In genomic region chr9:128884164-128884563, GRCh38 we compare ENCODE assay signal across 10 cellular contexts. TPM values are rescaled to one million over a fixed set of nuclear protein-coding genes. Genes with fewer than 3 reads are reported as not detected.
DNase-seq lines count a peak whose midpoint lies in the region; ATAC-seq and TF ChIP-seq lines count a peak whose summit lies in the region.
"Had no signal": no experiment of that assay in that cellular context is flagged by ENCODE, and none has a peak within 500 bp of the region (broad histone marks: within the 10 kb centered on the region; RNA-seq: fewer than 3 reads in every experiment).

No MANE protein-coding gene starts in this region.

- H3K4me2 ChIP-seq in GM23338: peak overlapping the region; percentile 100; the same call in 1 of the 2 replicates

- H3K4me3 ChIP-seq in GM23338 (no peak overlapping the region), esophagus (ENCODE audit: low read depth in 1 of 2, low read length in 2 of 2) (no peak overlapping the region), psoas muscle (peak overlapping the region; percentile 93), HAP-1 (no peak overlapping the region)

- no peaks in the 10 kb centered on the region for H3K9me3 ChIP-seq in esophagus (ENCODE audit: control insufficient read depth in 2 of 2, insufficient read depth in 1 of 2, low read depth in 1 of 2, low read length in 1 of 2)
- H3K9me3 ChIP-seq in psoas muscle: no peaks in the 10 kb centered on the region
- H3K9me3 ChIP-seq in HAP-1: no peaks in the 10 kb centered on the region
- H3K9me3 ChIP-seq: Peyer's patch had no signal

- H3K79me2 ChIP-seq in GM23338 (replicated peaks; ENCODE audit: insufficient read depth): peaks cover 91% of the 10 kb centered on the region

- BruUV-seq in Calu3 (replicated peaks; lab: Mats Ljungman, UMichigan): no TSS peak

- CTCF ChIA-PET in T-cell (lab: Charles Lee) (no interaction called here), Calu3 (lab: Charles Lee) (no interaction called here)

- peaks cover 66% of the 10 kb centered on the region for H3K4me1 Mint-ChIP-seq in GM23338
- H3K4me1 Mint-ChIP-seq in T-cell: peaks cover 64 to 79% (median 69%) of the 10 kb centered on the region in 3 donors
- no peaks in the 10 kb centered on the region for H3K4me1 Mint-ChIP-seq in Calu3 (ENCODE audit: low read depth, unreplicated experiment)

- H3K9me3 Mint-ChIP-seq in GM23338: no peaks in the 10 kb centered on the region
- no peaks in the 10 kb centered on the region for H3K9me3 Mint-ChIP-seq in T-cell
- H3K9me3 Mint-ChIP-seq in Calu3 (ENCODE audit: low read depth, unreplicated experiment): no peaks in the 10 kb centered on the region

- intact Hi-C loops in psoas muscle (cut with DNase I): loop anchor here (5.0 kb wide), 3 partner anchors 33 to 143 kb away; partner anchors contain the start of genes PHYHD1 (in 1 of the 2) and SH3GLB2 (in 1 of the 2)
- intact Hi-C loops in Calu3 (cut with micrococcal nuclease; ENCODE audit: unreplicated experiment): loop anchor here (5.0 kb wide), 1 partner anchor 43 kb away; no protein-coding TSS in a partner anchor

- H3K4me1 ChIP-seq in GM23338 (ENCODE audit: insufficient read depth): peaks cover 23% of the 10 kb centered on the region
- H3K4me1 ChIP-seq in esophagus (ENCODE audit: control insufficient read depth in 2 of 2, insufficient read depth in 2 of 2, low read length in 1 of 2): peaks cover 8 to 38% of the 10 kb centered on the region in 2 donors
- H3K4me1 ChIP-seq in psoas muscle: peaks cover 29% of the 10 kb centered on the region
- peaks cover 3% of the 10 kb centered on the region; the same call in 1 of the 2 replicates for H3K4me1 ChIP-seq in HAP-1

- peaks cover 45% of the 10 kb centered on the region for H3F3A ChIP-seq in GM23338 (replicated peaks; ENCODE audit: low read depth)

- H3K27ac ChIP-seq in GM23338 (ENCODE audit: low read depth): no peak overlapping the region; the same call in 1 of the 2 replicates
- peak overlapping the region; percentile 75 to 89 for H3K27ac ChIP-seq in esophagus (ENCODE audit: low read depth in 2 of 2, low read length in 1 of 2)
- peak overlapping the region; percentile 96 for H3K27ac ChIP-seq in psoas muscle

- H3K27me3 ChIP-seq in GM23338 (ENCODE audit: insufficient read depth) (no peaks in the 10 kb centered on the region), esophagus (ENCODE audit: control insufficient read depth in 1 of 2, insufficient read depth in 2 of 2, low read length in 2 of 2) (no peaks in the 10 kb centered on the region), psoas muscle (ENCODE audit: insufficient read depth in 3 of 3, low read length in 2 of 3) (no peaks in the 10 kb centered on the region), HAP-1 (ENCODE audit: low read depth) (no peaks in the 10 kb centered on the region)
- H3K27me3 ChIP-seq: Peyer's patch had no signal

- no peaks in the 10 kb centered on the region; the same call in 1 of the 2 replicates for H3K36me3 ChIP-seq in GM23338 (ENCODE audit: insufficient read depth)
- H3K36me3 ChIP-seq in esophagus (ENCODE audit: control insufficient read depth in 2 of 2, insufficient read depth in 2 of 2, low read length in 1 of 2): peaks cover 12 to 21% of the 10 kb centered on the region in 2 donors
- peaks cover 4 to 31% of the 10 kb centered on the region in 2 donors for H3K36me3 ChIP-seq in psoas muscle (ENCODE audit: insufficient read depth in 1 of 2, low read depth in 1 of 2)
- H3K36me3 ChIP-seq in HAP-1 (replicated peaks): peaks cover 17% of the 10 kb centered on the region; the same call in 1 of the 2 replicates

- H3K4me3 Mint-ChIP-seq in GM23338 (peak overlapping the region; percentile 98), T-cell (peak overlapping the region; percentile 90 to 98 (median 96)), Calu3 (ENCODE audit: low read depth, unreplicated experiment) (no peak overlapping the region)

- WGBS in esophagus, 2 donors: 72 to 87% methylated on average over 2 of the region's 2 CpGs
- 54 to 56% (median 55%) methylated on average over 2 of the region's 2 CpGs for WGBS in psoas muscle, 3 donors

- H3K36me3 Mint-ChIP-seq in GM23338 (ENCODE audit: low read depth) (peaks cover 55% of the 10 kb centered on the region), T-cell (peaks cover 17% of the 10 kb centered on the region), Calu3 (ENCODE audit: insufficient read depth, unreplicated experiment) (peaks cover 30% of the 10 kb centered on the region)

- POLR2A ChIA-PET in T-cell (lab: Charles Lee): no interaction called here

- H4K20me1 ChIP-seq in GM23338 (replicated peaks; ENCODE audit: insufficient read depth): peaks cover 12% of the 10 kb centered on the region

- H3K27me3 Mint-ChIP-seq in GM23338 (ENCODE audit: insufficient read depth, low read depth, poor library complexity) (peaks cover 30% of the 10 kb centered on the region), T-cell (no peaks in the 10 kb centered on the region), Calu3 (ENCODE audit: unreplicated experiment) (no peaks in the 10 kb centered on the region)

- H3K27ac Mint-ChIP-seq in GM23338: no peak overlapping the region
- peak overlapping the region; percentile 93 to 94 for H3K27ac Mint-ChIP-seq in T-cell
- H3K27ac Mint-ChIP-seq in Calu3 (ENCODE audit: unreplicated experiment): no peak overlapping the region

- in situ Hi-C loops in HAP-1 (cut with MboI; ENCODE audit: low sequenced_read_pairs): no loop called here

- TF ChIP-seq CTCF in GM23338 (conservative IDR thresholded peaks at IDR 0.05; ENCODE audit: low read depth in 2 of 2) (no peak), psoas muscle (IDR thresholded peaks at IDR 0.05) (no peak), Calu3 (IDR thresholded peaks at IDR 0.05; ENCODE audit: unreplicated experiment) (no peak)

- DNase-seq in GM23338 (ENCODE audit: low spot score) (no peak), T-cell (no peak), psoas muscle (no peak), amniotic stem cell (lab: John Stamatoyannopoulos, UW) (no peak), HAP-1 (ENCODE audit: low spot score in 2 of 2) (no peak), Calu3 (no peak)
- no peak for DNase-seq in stimulated activated naive CD4-positive, alpha-beta T cell treated with Interleukin-2 at 50 U/mL for 16 hours (lab: John Stamatoyannopoulos, UW)
- DNase-seq: mesenchymal stem cell, Peyer's patch had no signal

- H3K9me2 ChIP-seq in GM23338 (ENCODE audit: insufficient read depth): no peaks in the 10 kb centered on the region

- H2AFZ ChIP-seq in GM23338: no peak overlapping the region

- ATAC-seq in GM23338 (no peak), T-cell (replicated peaks in 1 of 4) (no peak), psoas muscle (no peak)

TF ChIP-seq in GM23338, 12 proteins besides CTCF, POLR2A, EP300 and RAD21 (continues in another document):
- TF ChIP-seq CREB1 (CRISPR knock-in tag; IDR thresholded peaks at IDR 0.05; ENCODE audit: low read depth): no peak
- TF ChIP-seq ETS1 (IDR thresholded peaks at IDR 0.05): no peak
- no peak for TF ChIP-seq ZNF114 (CRISPR knock-in tag; IDR thresholded peaks at IDR 0.05)
- TF ChIP-seq ZNF331 (CRISPR knock-in tag; IDR thresholded peaks at IDR 0.05; ENCODE audit: low read depth): no peak

RNA-seq across cellular contexts. Expression of gene LRRC8A, which starts 2.2 kb away (rescaled TPM):
- 75.7 and 80.5 TPM in 2 replicates for total RNA-seq in GM23338 (2014; rRNA removed; shearing (Covaris generic))
- polyA plus RNA-seq in GM23338 (2016; fragmentation: Nextera tagmentation; extraction: Ambion mirVana) (35.3 and 37.3 TPM in 2 replicates), esophagus (10 to 100 TPM; 38.5 to 55.6 TPM), psoas muscle (10 to 100 TPM; 11.6 to 71.5 (median 16.4) TPM)
- total RNA-seq in T-cell (10 to 100 TPM; 30.7 to 34.3 (median 33.9) TPM), psoas muscle (10 to 100 TPM; 12.2 to 22.4 (median 18.3) TPM), Calu3 (2022) (28.7 and 29.9 TPM in 2 replicates)

RNA-seq across cellular contexts. Expression of gene KYAT1, which starts 2.4 kb away (rescaled TPM):
- 29.8 and 34.0 TPM in 2 replicates for total RNA-seq in GM23338 (2014; rRNA removed; shearing (Covaris generic))
- 23.0 and 26.1 TPM in 2 replicates for polyA plus RNA-seq in GM23338 (2016; fragmentation: Nextera tagmentation; extraction: Ambion mirVana)
- total RNA-seq in T-cell: 10 to 100 TPM in 4 of 5 donors, 1 to 10 TPM in 1; 9.7 to 15.6 (median 11.7) TPM
- polyA plus RNA-seq in esophagus: 1 to 10 TPM; 4.0 to 6.7 TPM
- 1 to 10 TPM; 6.4 to 8.9 (median 7.1) TPM for total RNA-seq in psoas muscle
- 10 to 100 TPM in 1 of 3 donors, 1 to 10 TPM in 2; 7.2 to 12.0 (median 7.9) TPM for polyA plus RNA-seq in psoas muscle
- 3.7 and 4.1 TPM in 2 replicates for total RNA-seq in Calu3 (2022)

RNA-seq across cellular contexts. Expression of gene PHYHD1, which starts 36.6 kb away (rescaled TPM):
- total RNA-seq in GM23338 (2014; rRNA removed; shearing (Covaris generic)): 4.1 and 10.4 TPM in 2 replicates
- polyA plus RNA-seq in GM23338 (2016; fragmentation: Nextera tagmentation; extraction: Ambion mirVana): 16.8 and 23.4 TPM in 2 replicates
- total RNA-seq in T-cell: 1 to 10 TPM in 3 of 5 donors, under 1 TPM in 2; 0.53 to 5.5 (median 3.3) TPM
- 10 to 100 TPM; 19.8 to 39.5 TPM for polyA plus RNA-seq in esophagus
- 10 to 100 TPM; 11.0 to 36.6 (median 29.9) TPM for total RNA-seq in psoas muscle
- polyA plus RNA-seq in psoas muscle: 10 to 100 TPM; 16.7 to 45.0 (median 20.0) TPM
- 0.66 TPM in 1 of 2 replicates, not detected in the other for total RNA-seq in Calu3 (2022)

RNA-seq across cellular contexts. Expression of gene SPOUT1, which starts 54.6 kb away (rescaled TPM):
- total RNA-seq in GM23338 (2014; rRNA removed; shearing (Covaris generic)): 34.8 and 50.9 TPM in 2 replicates
- 28.5 and 33.5 TPM in 2 replicates for polyA plus RNA-seq in GM23338 (2016; fragmentation: Nextera tagmentation; extraction: Ambion mirVana)
- total RNA-seq in T-cell: 10 to 100 TPM; 43.7 to 89.4 (median 82.6) TPM
- polyA plus RNA-seq in esophagus: 10 to 100 TPM; 23.6 to 26.6 TPM
- 10 to 100 TPM; 13.3 to 33.0 (median 20.6) TPM for total RNA-seq in psoas muscle
- polyA plus RNA-seq in psoas muscle: 10 to 100 TPM in 2 of 3 donors, 1 to 10 TPM in 1; 9.5 to 18.3 (median 13.3) TPM
- total RNA-seq in Calu3 (2022): 35.8 and 46.8 TPM in 2 replicates

Comparison
In these comparisons a context has a peak if more than half of its experiments do, and no peak if none do; other contexts are left out.
1. H3K27ac Mint-ChIP-seq: peak in T-cell (2 of 2); none in GM23338 (single experiment) and Calu3 (single experiment).